Comparison of ENCODE assay signal across 18 cellular contexts in the genomic region with DNA sequence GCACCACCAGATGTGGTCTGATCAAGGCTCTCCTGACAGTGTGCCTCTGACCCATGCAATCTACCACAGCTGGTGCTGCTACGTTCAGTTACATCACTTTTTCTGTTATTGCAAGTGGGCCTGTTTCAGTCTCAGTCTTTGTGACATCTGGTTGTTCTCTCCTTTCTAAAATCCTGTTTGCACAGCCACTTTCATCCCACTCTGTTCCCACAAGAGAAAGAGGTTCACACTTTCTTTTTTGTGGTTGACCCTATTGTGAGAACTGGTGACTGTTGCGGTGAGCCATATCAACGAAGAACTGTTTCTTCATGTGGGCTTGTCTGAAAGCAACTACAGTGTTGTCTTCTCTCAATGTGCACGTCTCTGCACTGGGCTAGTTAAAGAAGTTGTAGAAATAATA.
DNase-seq lines count a peak whose midpoint lies in the region; ATAC-seq, FAIRE-seq and TF ChIP-seq lines count a peak whose summit lies in the region.
"Had no signal": no experiment of that assay in that cellular context is flagged by ENCODE, and none has a peak within 500 bp of the region (broad histone marks: within the 10 kb centered on the region; RNA-seq: fewer than 3 reads in every experiment).

No MANE protein-coding gene starts in this region.

- no peak overlapping the region for H2BK120ac ChIP-seq in mesenchymal stem cell (ENCODE audit: low read depth, low read length)

- H3K36me3 ChIP-seq in mesenchymal stem cell (ENCODE audit: control insufficient read depth in 1 of 2, insufficient read depth in 2 of 2, low read depth in 1 of 2, low read length in 2 of 2) (no peaks in the 10 kb centered on the region), tibial nerve (no peaks in the 10 kb centered on the region)
- H3K36me3 ChIP-seq: cardiac muscle cell, upper lobe of right lung, WERI-Rb-1 had no signal

- TF ChIP-seq POLR2A in tibial nerve (IDR thresholded peaks at IDR 0.05), result no peak

- FAIRE-seq in HTR-8/SVneo (lab: Jason Lieb, UNC), result no peak

- H3K4me3 Mint-ChIP-seq in activated CD4-positive, alpha-beta T cell treated with anti-CD3 and anti-CD28 coated beads, Interleukin-2, amount 10 ng/mL, durations not matched to agents 7 days and 5 days, result no peak overlapping the region
- H3K4me3 Mint-ChIP-seq: mesothelial cell of epicardium had no signal

- no peak overlapping the region for H3K18ac ChIP-seq in mesenchymal stem cell (ENCODE audit: low read depth in 1 of 2, low read length in 2 of 2)

- 72% methylated on average over 3 of the region's 4 CpGs for WGBS in mesenchymal stem cell
- 58 to 65% methylated on average over 4 of the region's 4 CpGs for WGBS in tibial nerve, 2 donors

- H3K27ac Mint-ChIP-seq in activated CD4-positive, alpha-beta T cell treated with anti-CD3 and anti-CD28 coated beads, Interleukin-2, amount 10 ng/mL, durations not matched to agents 7 days and 5 days, result no peak overlapping the region
- H3K27ac Mint-ChIP-seq: mesothelial cell of epicardium had no signal

- H3K9me3 ChIP-seq in mesenchymal stem cell (ENCODE audit: control insufficient read depth, low read length), result peaks cover 10% of the 10 kb centered on the region
- H3K9me3 ChIP-seq in tibial nerve, result no peaks in the 10 kb centered on the region
- H3K9me3 ChIP-seq: upper lobe of right lung had no signal

- H3K27me3 ChIP-seq in mesenchymal stem cell (ENCODE audit: control insufficient read depth in 1 of 2, insufficient read depth in 1 of 2, low read length in 2 of 2), result no peaks in the 10 kb centered on the region
- no peaks in the 10 kb centered on the region for H3K27me3 ChIP-seq in tibial nerve
- H3K27me3 ChIP-seq: cardiac muscle cell, upper lobe of right lung had no signal

- peaks cover 18% of the 10 kb centered on the region for H3K27me3 Mint-ChIP-seq in activated CD4-positive, alpha-beta T cell treated with anti-CD3 and anti-CD28 coated beads, Interleukin-2, amount 10 ng/mL, durations not matched to agents 7 days and 5 days

- no peak overlapping the region for H4K91ac ChIP-seq in mesenchymal stem cell (ENCODE audit: low read length)

- no peak overlapping the region for H3K23ac ChIP-seq in mesenchymal stem cell (ENCODE audit: low read length in 2 of 2)

- H3K36me3 Mint-ChIP-seq in activated CD4-positive, alpha-beta T cell treated with anti-CD3 and anti-CD28 coated beads, Interleukin-2, amount 10 ng/mL, durations not matched to agents 7 days and 5 days (ENCODE audit: low read depth), result no peaks in the 10 kb centered on the region
- H3K36me3 Mint-ChIP-seq: mesothelial cell of epicardium had no signal

- H3K4me1 ChIP-seq in mesenchymal stem cell (ENCODE audit: control insufficient read depth, insufficient read depth, low read depth, low read length) (no peaks in the 10 kb centered on the region), tibial nerve (no peaks in the 10 kb centered on the region)
- H3K4me1 ChIP-seq: parathyroid adenoma, upper lobe of right lung had no signal

- no peak overlapping the region for H3K4me2 ChIP-seq in mesenchymal stem cell (ENCODE audit: low read length, poor library complexity, severe bottlenecking)

- H2BK12ac ChIP-seq in mesenchymal stem cell (ENCODE audit: low read length in 2 of 2), result no peak overlapping the region

- CTCF ChIA-PET in activated CD4-positive, alpha-beta T cell treated with anti-CD3 and anti-CD28 coated beads, Interleukin-2, amount 10 ng/mL, durations not matched to agents 7 days and 5 days (lab: Charles Lee), result no interaction called here

- H3K9ac ChIP-seq in mesenchymal stem cell (ENCODE audit: low read length), result no peak overlapping the region
- H3K9ac ChIP-seq: parathyroid adenoma had no signal

- no peak overlapping the region for H3K4ac ChIP-seq in mesenchymal stem cell (ENCODE audit: low read depth in 1 of 2, low read length in 2 of 2)

- H3K4me1 Mint-ChIP-seq in activated CD4-positive, alpha-beta T cell treated with anti-CD3 and anti-CD28 coated beads, Interleukin-2, amount 10 ng/mL, durations not matched to agents 7 days and 5 days, result peaks cover 12% of the 10 kb centered on the region

- H3K4me3 ChIP-seq in mesenchymal stem cell (ENCODE audit: insufficient read depth in 1 of 2, low read depth in 1 of 2, low read length in 2 of 2) (no peak overlapping the region), tibial nerve (no peak overlapping the region)
- H3K4me3 ChIP-seq: cardiac muscle cell, SK-N-MC, upper lobe of right lung had no signal

- H2AFZ ChIP-seq in mesenchymal stem cell (ENCODE audit: low read depth, low read length), result no peak overlapping the region
- H2AFZ ChIP-seq: parathyroid adenoma had no signal

- no peak overlapping the region for H3K14ac ChIP-seq in mesenchymal stem cell (ENCODE audit: low read length in 2 of 2)

- peak; percentile 92 for ATAC-seq in HG02973 (IDR thresholded peaks at IDR 0.05; ENCODE audit: unreplicated experiment)
- ATAC-seq: upper lobe of right lung had no signal

- no peak overlapping the region for H2BK5ac ChIP-seq in mesenchymal stem cell (ENCODE audit: low read depth, low read length, poor library complexity, severe bottlenecking)

- POLR2A ChIA-PET in activated CD4-positive, alpha-beta T cell treated with anti-CD3 and anti-CD28 coated beads, Interleukin-2, amount 10 ng/mL, durations not matched to agents 7 days and 5 days (lab: Charles Lee), result no interaction called here

- no peaks in the 10 kb centered on the region for H3K79me1 ChIP-seq in mesenchymal stem cell (replicated peaks; ENCODE audit: low read length, poor library complexity, severe bottlenecking)

- no peak overlapping the region for H4K8ac ChIP-seq in mesenchymal stem cell (ENCODE audit: low read length)

- DNase-seq in activated CD4-positive, alpha-beta T cell treated with anti-CD3 and anti-CD28 coated beads, Interleukin-2, amount 10 ng/mL, durations not matched to agents 7 days and 5 days, result peak; percentile 26
- no peak for DNase-seq in activated CD4-positive, alpha-beta T cell treated with anti-CD3 and anti-CD28 coated beads for 1 hour
- peak; percentile 55 for DNase-seq in SKM-1 (lab: John Stamatoyannopoulos, UW; ENCODE audit: unreplicated experiment)
- peak; percentile 4 for DNase-seq in mesenchymal stem cell
- no peak for DNase-seq in tibial nerve (ENCODE audit: low spot score in 2 of 2)
- DNase-seq in HTR-8/SVneo (ENCODE audit: insufficient read length, low spot score), result no peak
- no peak for DNase-seq in NCI-H524 treated with DMSO at 0.1 percent for 48 hours (lab: John Stamatoyannopoulos, UW)
- DNase-seq: ACHN; Calu3; NCI-H2081; NK-92 treated with Interleukin-12 subunit alpha and Interleukin-12 subunit beta, amount 100 ng/mL, for 24 hours; upper lobe of right lung; WERI-Rb-1 had no signal

- no peak overlapping the region for H2BK15ac ChIP-seq in mesenchymal stem cell (ENCODE audit: low read depth, poor library complexity, severe bottlenecking)

- TF ChIP-seq EP300 in tibial nerve (IDR thresholded peaks at IDR 0.05), result no peak

- H3K27ac ChIP-seq in mesenchymal stem cell (ENCODE audit: low read length, poor library complexity, severe bottlenecking) (no peak overlapping the region), tibial nerve (no peak overlapping the region)
- H3K27ac ChIP-seq: cardiac muscle cell, parathyroid adenoma, SK-N-MC, upper lobe of right lung, WERI-Rb-1 had no signal

- peaks cover 2% of the 10 kb centered on the region for H3K9me3 Mint-ChIP-seq in activated CD4-positive, alpha-beta T cell treated with anti-CD3 and anti-CD28 coated beads, Interleukin-2, amount 10 ng/mL, durations not matched to agents 7 days and 5 days
- H3K9me3 Mint-ChIP-seq: mesothelial cell of epicardium had no signal

- no peak overlapping the region for H2AK5ac ChIP-seq in mesenchymal stem cell (ENCODE audit: low read length, severe bottlenecking)

- no peak for TF ChIP-seq CTCF in tibial nerve (IDR thresholded peaks at IDR 0.05)

Comparison
In these comparisons a context has a peak if more than half of its experiments do, and no peak if none do; other contexts are left out.
1. DNase-seq: peak in activated CD4-positive, alpha-beta T cell treated with anti-CD3 and anti-CD28 coated beads, Interleukin-2, amount 10 ng/mL, durations not matched to agents 7 days and 5 days (single experiment), SKM-1 (single experiment) and mesenchymal stem cell (single experiment); none in activated CD4-positive, alpha-beta T cell treated with anti-CD3 and anti-CD28 coated beads for 1 hour (single experiment), tibial nerve (0 of 2), HTR-8/SVneo (single experiment) and NCI-H524 treated with DMSO at 0.1 percent for 48 hours (single experiment).